33 cellular contexts compared by ENCODE assay signal in the genomic region with DNA sequence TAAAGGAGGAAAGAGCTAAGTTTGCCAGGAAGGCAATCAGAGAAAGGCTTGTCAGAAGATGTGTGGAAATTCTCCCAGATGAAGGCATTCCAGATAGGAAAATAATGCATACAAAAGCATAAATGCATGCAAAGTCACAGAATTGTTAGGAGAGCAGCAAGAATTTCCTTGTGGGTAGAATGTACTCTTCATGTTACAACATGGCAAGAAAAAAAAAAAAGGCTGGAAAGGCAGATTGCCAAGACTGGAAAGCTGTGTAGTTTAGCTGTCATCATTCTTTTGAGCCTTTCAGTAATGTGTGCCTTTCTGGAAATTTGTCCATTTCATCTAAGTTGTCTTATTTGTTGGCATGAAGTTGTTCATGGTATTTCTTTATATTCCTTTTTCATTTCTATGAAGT.
"Had no signal": no experiment of that assay in that cellular context is flagged by ENCODE, and none has a peak within 500 bp of the region (broad histone marks: within the 10 kb centered on the region; RNA-seq: fewer than 3 reads in every experiment).

No MANE protein-coding gene starts in this region.

- H3K4me3 ChIP-seq: ascending aorta had no signal

- DNase-seq: activated CD4-positive, alpha-beta T cell treated with anti-CD3 and anti-CD28 coated beads, Interleukin-2, amount 10 ng/mL, durations not matched to agents 24 days and 14 days; activated CD4-positive, alpha-beta T cell treated with anti-CD3 and anti-CD28 coated beads, Interleukin-2, amount 50 U/mL, for 4 hours; activated CD4-positive, CD25-positive, alpha-beta regulatory T cell; activated CD8-positive, alpha-beta T cell treated with anti-CD3 and anti-CD28 coated beads for 36 hours; activated gamma-delta T cell; activated naive CD4-positive, alpha-beta T cell treated with Interleukin-2 at 50 U/mL for 16 hours; activated naive CD8-positive, alpha-beta T cell treated with anti-CD3 and anti-CD28 coated beads, Interleukin-2, amount 10 ng/mL, durations not matched to agents 7 days and 5 days; activated T-cell treated with anti-CD3 and anti-CD28 coated beads, Interleukin-2, amount 50 U/mL, for 1 hour; activated T-cell treated with anti-CD3 and anti-CD28 coated beads, Interleukin-2, amount 50 U/mL, for 72 hours; amygdala; central memory CD4-positive, alpha-beta T cell; NCI-H1092 treated with DMSO at 0.1 percent for 48 hours; NCI-H1417; NCI-H146; NCI-H187; NCI-H2029 treated with DMSO at 0.1 percent for 48 hours; NCI-H2107; NCI-H2171; NCI-H510A; NCI-H526; NCI-H748 treated with DMSO at 0.1 percent for 48 hours; NK-92 treated with Interleukin-12 subunit alpha and Interleukin-12 subunit beta, amount 100 ng/mL, for 24 hours; PC-3; Right ventricle myocardium superior; SW 1271; T-helper 1 cell; T-helper 2 cell; T-helper 9 cell; WERI-Rb-1 had no signal

- H3K27ac ChIP-seq: ascending aorta, KMS-11, WERI-Rb-1 had no signal

- H3K4me1 ChIP-seq: ascending aorta had no signal

- FAIRE-seq: RCC 7860 had no signal

- H3K4me2 ChIP-seq: KMS-11 had no signal

- H3K27me3 ChIP-seq: ascending aorta had no signal

- H3K9me3 ChIP-seq: ascending aorta had no signal

- H3K36me3 ChIP-seq: ascending aorta, WERI-Rb-1 had no signal

- ATAC-seq: activated CD8-positive, alpha-beta T cell treated with anti-CD3 and anti-CD28 coated beads for 36 hours; activated T-cell treated with anti-CD3 and anti-CD28 coated beads, Interleukin-2, amount 50 U/mL, for 72 hours; activated T-helper 17 cell treated with anti-CD3 and anti-CD28 coated beads, Interleukin-2, amount 50 U/mL, for 72 hours; PC-3 had no signal
